In genomic region chr17:73343739-73344454, GRCh38 we compare ENCODE assay signal across 10 cellular contexts. TPM values are rescaled to one million over a fixed set of nuclear protein-coding genes. Genes with fewer than 3 reads are reported as not detected.
DNase-seq lines count a peak whose midpoint lies in the region; ATAC-seq and TF ChIP-seq lines count a peak whose summit lies in the region.
"Had no signal": no experiment of that assay in that cellular context is flagged by ENCODE, and none has a peak within 500 bp of the region (broad histone marks: within the 10 kb centered on the region; RNA-seq: fewer than 3 reads in every experiment).

No MANE protein-coding gene starts in this region.

- TF ChIP-seq POLR2A in gastrocnemius medialis (IDR thresholded peaks at IDR 0.05), result no peak

- peak overlapping the region; percentile 39 for H3K9ac ChIP-seq in ES-I3 (ENCODE audit: low read depth, low read length)

- H3K27me3 ChIP-seq in SJSA1 (replicated peaks) (no peaks in the 10 kb centered on the region), heart right ventricle (no peaks in the 10 kb centered on the region), gastrocnemius medialis (peaks cover 0 to 9% (median 0%) of the 10 kb centered on the region in 3 donors)

- in situ Hi-C loops in gastrocnemius medialis (cut with MboI; ENCODE audit: low sequenced_read_pairs in 4 of 4), result no loop called here

- H3K4me3 ChIP-seq in SJSA1 (no peak overlapping the region), heart right ventricle (peak overlapping the region in 3 of 10 donors; percentile 26 to 29 (median 27)), gastrocnemius medialis (no peak overlapping the region)

- H3K9me3 ChIP-seq in ES-I3 (ENCODE audit: control insufficient read depth, insufficient read depth, low read length), result no peaks in the 10 kb centered on the region
- H3K9me3 ChIP-seq in SJSA1 (replicated peaks), result no peaks in the 10 kb centered on the region
- no peaks in the 10 kb centered on the region for H3K9me3 ChIP-seq in heart right ventricle
- no peaks in the 10 kb centered on the region for H3K9me3 ChIP-seq in gastrocnemius medialis

- peaks cover 33% of the 10 kb centered on the region for H3K4me1 ChIP-seq in ES-I3 (ENCODE audit: insufficient read depth, low read length)
- peaks cover 60% of the 10 kb centered on the region for H3K4me1 ChIP-seq in SJSA1 (replicated peaks)
- H3K4me1 ChIP-seq in heart right ventricle, result peaks cover 3 to 42% (median 27%) of the 10 kb centered on the region in 9 donors
- H3K4me1 ChIP-seq in gastrocnemius medialis, result peaks cover 12 to 18% of the 10 kb centered on the region in 2 donors

- WGBS in heart right ventricle, 2 donors, result 60 to 74% methylated on average over 11 of the region's 11 CpGs

- H3K36me3 ChIP-seq in ES-I3 (ENCODE audit: insufficient read depth, low read length), result no peaks in the 10 kb centered on the region
- H3K36me3 ChIP-seq in SJSA1, result no peaks in the 10 kb centered on the region
- H3K36me3 ChIP-seq in heart right ventricle, result no peaks in the 10 kb centered on the region
- H3K36me3 ChIP-seq in gastrocnemius medialis, result no peaks in the 10 kb centered on the region

- no peak for TF ChIP-seq CTCF in heart right ventricle (IDR thresholded peaks at IDR 0.05)
- no peak for TF ChIP-seq CTCF in gastrocnemius medialis (IDR thresholded peaks at IDR 0.05 in 4 of 5, conservative IDR thresholded peaks at IDR 0.05 in 1 of 5)

- DNase-seq in SJSA1 (ENCODE audit: low read depth in 1 of 2, low spot score in 2 of 2) (no peak), heart right ventricle (no peak), gastrocnemius medialis (no peak), HCEC 1CT (no peak), NOMO-1 (lab: John Stamatoyannopoulos, UW; ENCODE audit: unreplicated experiment in 2 of 2) (no peak), foreskin melanocyte (no peak)
- DNase-seq: COR-L47, NCI-H748 treated with DMSO at 0.1 percent for 48 hours had no signal

- H3K27ac ChIP-seq in SJSA1 (peak overlapping the region; percentile 92), heart right ventricle (peak overlapping the region in 8 of 10 donors; percentile 39 to 71 (median 60)), gastrocnemius medialis (peak overlapping the region; percentile 25 to 64 (median 53))

- no peak for ATAC-seq in heart right ventricle
- ATAC-seq in gastrocnemius medialis, result no peak
- no peak for ATAC-seq in HG03378 (IDR thresholded peaks at IDR 0.05; ENCODE audit: unreplicated experiment)

- intact Hi-C loops in heart right ventricle (cut with DNase I), result loop anchor here in 1 of 10 donors (2.0 kb wide), 1 partner anchor 35 kb away; no protein-coding TSS in a partner anchor
- intact Hi-C loops in gastrocnemius medialis (cut with DNase I; ENCODE audit: low total_unique reads), result no loop called here

RNA-seq across cellular contexts. Expression of gene CDC42EP4, which starts 32.1 kb away (rescaled TPM):
- total RNA-seq in SJSA1 (2014; rRNA removed; shearing (Covaris generic)), result 55.2 and 76.1 TPM in 2 replicates
- total RNA-seq in heart right ventricle, result 10 to 100 TPM; 22.0 to 87.6 (median 32.1) TPM
- polyA plus RNA-seq in heart right ventricle, result 10 to 100 TPM; 18.6 to 32.8 TPM
- 10 to 100 TPM; 35.8 to 57.0 (median 47.1) TPM for total RNA-seq in gastrocnemius medialis
